Comparison of ENCODE assay signal across 38 cellular contexts in the genomic region with DNA sequence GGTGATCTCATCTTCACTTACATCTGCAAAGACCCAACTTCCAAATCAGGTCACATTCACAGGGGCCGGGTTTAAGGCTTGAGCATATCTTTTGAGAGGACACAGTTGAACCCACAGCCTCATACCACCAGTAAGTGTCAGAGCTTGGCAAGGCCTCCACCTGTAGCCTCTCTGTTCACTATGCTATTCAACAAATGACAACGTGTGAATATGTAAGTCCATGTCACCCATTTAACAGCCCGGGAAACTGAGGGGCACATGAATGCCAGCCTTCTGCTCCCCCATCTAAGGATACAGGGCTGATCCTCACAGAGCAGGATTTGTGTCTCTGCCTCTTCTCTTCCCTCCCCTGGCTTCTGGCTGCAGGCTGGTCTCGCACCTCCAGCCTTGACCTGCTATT. TPM values are rescaled to one million over a fixed set of nuclear protein-coding genes. Genes with fewer than 3 reads are reported as not detected.
"Had no signal": no experiment of that assay in that cellular context is flagged by ENCODE, and none has a peak within 500 bp of the region (broad histone marks: within the 10 kb centered on the region; RNA-seq: fewer than 3 reads in every experiment).

No MANE protein-coding gene starts in this region.

- H3K9me3 ChIP-seq: adrenal gland, breast epithelium, esophagus squamous epithelium, gastroesophageal sphincter had no signal

- H3K4me1 Mint-ChIP-seq: activated CD4-positive, alpha-beta T cell treated with anti-CD3 and anti-CD28 coated beads, Interleukin-2, amount 10 ng/mL, durations not matched to agents 24 days and 14 days; central memory CD8-positive, alpha-beta T cell had no signal

- H3K9me3 Mint-ChIP-seq: activated CD4-positive, alpha-beta memory T cell treated with anti-CD3 and anti-CD28 coated beads for 36 hours; activated CD4-positive, alpha-beta T cell treated with anti-CD3 and anti-CD28 coated beads, Interleukin-2, amount 10 ng/mL, durations not matched to agents 24 days and 14 days; activated naive CD4-positive, alpha-beta T cell treated with anti-CD3 and anti-CD28 coated beads for 36 hours; activated naive CD4-positive, alpha-beta T cell treated with anti-CD3 and anti-CD28 coated beads, Interleukin-2, amount 50 U/mL, for 24 hours; activated naive CD8-positive, alpha-beta T cell treated with anti-CD3 and anti-CD28 coated beads, Interleukin-2, amount 50 U/mL, for 24 hours; activated T-helper 1 cell treated with anti-CD3 and anti-CD28 coated beads, Interleukin-12 subunit alpha, Interleukin-12 subunit beta, Interleukin-2, Interleukin-4 antibody, amounts not matched to agents 30 ng/mL and 10 ng/mL and 1 ng/mL, durations not matched to agents 14 hours and 24 hours and 36 hours; activated T-helper 2 cell treated with anti-CD3 and anti-CD28 coated beads, Interferon-gamma antibody, Interleukin-2, Interleukin-4, amounts not matched to agents 10 μg/mL and 5 μg/mL and 100 μg/mL, durations not matched to agents 14 hours and 24 hours and 36 hours; T-helper 2 cell treated with Interferon-gamma antibody and Interleukin-4, amounts not matched to agents 5 μg/mL and 100 μg/mL, for 36 hours had no signal

- H3K4me1 ChIP-seq: breast epithelium had no signal

- FAIRE-seq: endometrium, endothelial cell of umbilical vein had no signal

- H3K27ac ChIP-seq: adrenal gland, breast epithelium, cardiac muscle cell, coronary artery, epithelial cell of prostate, esophagus squamous epithelium, gastroesophageal sphincter had no signal

- H3K36me3 Mint-ChIP-seq: activated CD4-positive, alpha-beta memory T cell treated with anti-CD3 and anti-CD28 coated beads for 36 hours; activated CD8-positive, alpha-beta memory T cell treated with anti-CD3 and anti-CD28 coated beads, Interleukin-2, amount 10 ng/mL, durations not matched to agents 7 days and 5 days; activated naive CD4-positive, alpha-beta T cell treated with anti-CD3 and anti-CD28 coated beads, Interleukin-2, amount 50 U/mL, for 24 hours; activated naive CD8-positive, alpha-beta T cell treated with anti-CD3 and anti-CD28 coated beads for 36 hours had no signal

- H3K4me3 Mint-ChIP-seq: activated CD4-positive, alpha-beta memory T cell treated with anti-CD3 and anti-CD28 coated beads for 36 hours; activated CD4-positive, alpha-beta T cell treated with anti-CD3 and anti-CD28 coated beads for 36 hours; activated CD4-positive, alpha-beta T cell treated with anti-CD3 and anti-CD28 coated beads, Interleukin-2, amount 10 ng/mL, durations not matched to agents 24 days and 14 days; activated CD8-positive, alpha-beta memory T cell treated with anti-CD3 and anti-CD28 coated beads, Interleukin-2, amount 10 ng/mL, durations not matched to agents 7 days and 5 days; activated CD8-positive, alpha-beta T cell treated with anti-CD3 and anti-CD28 coated beads, Interleukin-2, amount 10 ng/mL, durations not matched to agents 7 days and 5 days; activated naive CD4-positive, alpha-beta T cell treated with anti-CD3 and anti-CD28 coated beads for 36 hours; activated naive CD4-positive, alpha-beta T cell treated with anti-CD3 and anti-CD28 coated beads, Interleukin-2, amount 50 U/mL, for 24 hours; activated naive CD8-positive, alpha-beta T cell treated with anti-CD3 and anti-CD28 coated beads for 36 hours; activated naive CD8-positive, alpha-beta T cell treated with anti-CD3 and anti-CD28 coated beads, Interleukin-2, amount 50 U/mL, for 24 hours; activated T-helper 1 cell treated with anti-CD3 and anti-CD28 coated beads, Interleukin-12 subunit alpha, Interleukin-12 subunit beta, Interleukin-2, Interleukin-4 antibody, amounts not matched to agents 30 ng/mL and 10 ng/mL and 1 ng/mL, durations not matched to agents 14 hours and 24 hours and 36 hours; brain; central memory CD8-positive, alpha-beta T cell; dendritic cell treated with granulocyte-macrophage colony-stimulating factor and Interleukin-4, amounts not matched to agents 40 ng/mL and 50 ng/mL, for 4 days; T-helper 17 cell; T-helper 2 cell treated with Interferon-gamma antibody and Interleukin-4, amounts not matched to agents 5 μg/mL and 100 μg/mL, for 36 hours had no signal

- H3K36me3 ChIP-seq: adrenal gland, breast epithelium, cardiac muscle cell, esophagus squamous epithelium, gastroesophageal sphincter had no signal

- ATAC-seq: activated CD4-positive, alpha-beta T cell treated with anti-CD3 and anti-CD28 coated beads for 36 hours; activated CD8-positive, alpha-beta memory T cell treated with anti-CD3 and anti-CD28 coated beads, Interleukin-2, amount 10 ng/mL, durations not matched to agents 7 days and 5 days; activated CD8-positive, alpha-beta T cell treated with anti-CD3 and anti-CD28 coated beads, Interleukin-2, amount 10 ng/mL, durations not matched to agents 7 days and 5 days; activated naive CD8-positive, alpha-beta T cell treated with anti-CD3 and anti-CD28 coated beads, Interleukin-2, amount 50 U/mL, for 24 hours; gastroesophageal sphincter; T-helper 17 cell had no signal

- H3K27ac Mint-ChIP-seq: activated CD4-positive, alpha-beta memory T cell treated with anti-CD3 and anti-CD28 coated beads for 36 hours; activated CD4-positive, alpha-beta T cell treated with anti-CD3 and anti-CD28 coated beads for 36 hours; activated CD4-positive, alpha-beta T cell treated with anti-CD3 and anti-CD28 coated beads, Interleukin-2, amount 10 ng/mL, durations not matched to agents 24 days and 14 days; activated CD8-positive, alpha-beta memory T cell treated with anti-CD3 and anti-CD28 coated beads, Interleukin-2, amount 10 ng/mL, durations not matched to agents 7 days and 5 days; activated CD8-positive, alpha-beta T cell treated with anti-CD3 and anti-CD28 coated beads, Interleukin-2, amount 10 ng/mL, durations not matched to agents 7 days and 5 days; activated naive CD4-positive, alpha-beta T cell treated with anti-CD3 and anti-CD28 coated beads for 36 hours; activated naive CD8-positive, alpha-beta T cell treated with anti-CD3 and anti-CD28 coated beads for 36 hours; activated naive CD8-positive, alpha-beta T cell treated with anti-CD3 and anti-CD28 coated beads, Interleukin-2, amount 50 U/mL, for 24 hours; activated T-helper 1 cell treated with anti-CD3 and anti-CD28 coated beads, Interleukin-12 subunit alpha, Interleukin-12 subunit beta, Interleukin-2, Interleukin-4 antibody, amounts not matched to agents 30 ng/mL and 10 ng/mL and 1 ng/mL, durations not matched to agents 14 hours and 24 hours and 36 hours; activated T-helper 2 cell treated with anti-CD3 and anti-CD28 coated beads, Interferon-gamma antibody, Interleukin-2, Interleukin-4, amounts not matched to agents 10 μg/mL and 5 μg/mL and 100 μg/mL, durations not matched to agents 14 hours and 24 hours and 36 hours; dendritic cell treated with granulocyte-macrophage colony-stimulating factor and Interleukin-4, amounts not matched to agents 40 ng/mL and 50 ng/mL, for 4 days; T-helper 17 cell; T-helper 2 cell treated with Interferon-gamma antibody and Interleukin-4, amounts not matched to agents 5 μg/mL and 100 μg/mL, for 36 hours had no signal

- DNase-seq: activated CD4-positive, alpha-beta memory T cell treated with anti-CD3 and anti-CD28 coated beads for 36 hours; activated CD4-positive, alpha-beta T cell treated with anti-CD3 and anti-CD28 coated beads for 36 hours; activated CD4-positive, alpha-beta T cell treated with anti-CD3 and anti-CD28 coated beads, Interleukin-2, amount 10 ng/mL, durations not matched to agents 24 days and 14 days; activated CD4-positive, CD25-positive, alpha-beta regulatory T cell; activated CD4-positive, CD25-positive, alpha-beta regulatory T cell treated with anti-CD3 and anti-CD28 coated beads, Interleukin-2, amount 50 U/mL, for 72 hours; activated CD8-positive, alpha-beta memory T cell treated with anti-CD3 and anti-CD28 coated beads, Interleukin-2, amount 10 ng/mL, durations not matched to agents 7 days and 5 days; activated CD8-positive, alpha-beta memory T cell treated with anti-CD3 and anti-CD28 coated beads, Interleukin-2, amount 50 U/mL, for 4 hours; activated CD8-positive, alpha-beta T cell treated with anti-CD3 and anti-CD28 coated beads, Interleukin-2, amount 10 ng/mL, durations not matched to agents 7 days and 5 days; activated naive CD4-positive, alpha-beta T cell treated with anti-CD3 and anti-CD28 coated beads for 36 hours; activated naive CD8-positive, alpha-beta T cell treated with anti-CD3 and anti-CD28 coated beads for 36 hours; activated naive CD8-positive, alpha-beta T cell treated with anti-CD3 and anti-CD28 coated beads, Interleukin-2, amount 50 U/mL, for 24 hours; activated T-cell treated with anti-CD3 and anti-CD28 coated beads, Interleukin-2, amount 50 U/mL, for 1 hour; activated T-cell treated with anti-CD3 and anti-CD28 coated beads, Interleukin-2, amount 50 U/mL, for 48 hours; adrenal gland; amygdala; aorta; effector CD4-positive, alpha-beta T cell; esophagus squamous epithelium; foreskin melanocyte; T-helper 1 cell; T-helper 17 cell; T1000 had no signal

- H3K4me3 ChIP-seq: adrenal gland, breast epithelium, cardiac muscle cell, coronary artery, esophagus squamous epithelium, gastroesophageal sphincter had no signal

RNA-seq across cellular contexts. Expression of a gene that starts 3.5 kb away (rescaled TPM):
- total RNA-seq: activated CD4-positive, alpha-beta memory T cell treated with anti-CD3 and anti-CD28 coated beads for 36 hours; activated CD4-positive, alpha-beta T cell treated with anti-CD3 and anti-CD28 coated beads for 36 hours; activated CD4-positive, alpha-beta T cell treated with anti-CD3 and anti-CD28 coated beads, Interleukin-2, amount 10 ng/mL, durations not matched to agents 24 days and 14 days; activated CD8-positive, alpha-beta memory T cell treated with anti-CD3 and anti-CD28 coated beads for 36 hours; activated CD8-positive, alpha-beta memory T cell treated with anti-CD3 and anti-CD28 coated beads, Interleukin-2, amount 10 ng/mL, durations not matched to agents 7 days and 5 days; activated CD8-positive, alpha-beta T cell treated with anti-CD3 and anti-CD28 coated beads, Interleukin-2, amount 10 ng/mL, durations not matched to agents 7 days and 5 days; activated naive CD4-positive, alpha-beta T cell treated with anti-CD3 and anti-CD28 coated beads for 36 hours; activated naive CD8-positive, alpha-beta T cell treated with anti-CD3 and anti-CD28 coated beads for 36 hours; activated T-helper 1 cell treated with anti-CD3 and anti-CD28 coated beads, Interleukin-12 subunit alpha, Interleukin-12 subunit beta, Interleukin-2, Interleukin-4 antibody, amounts not matched to agents 30 ng/mL and 10 ng/mL and 1 ng/mL, durations not matched to agents 14 hours and 24 hours and 36 hours; activated T-helper 2 cell treated with anti-CD3 and anti-CD28 coated beads, Interferon-gamma antibody, Interleukin-2, Interleukin-4, amounts not matched to agents 10 μg/mL and 5 μg/mL and 100 μg/mL, durations not matched to agents 14 hours and 24 hours and 36 hours; aorta; fibroblast of villous mesenchyme; T-helper 17 cell had no signal
